Comparison of ENCODE assay signal across 26 cellular contexts in genomic region chr20:53539516-53539915, GRCh38.
"Had no signal": no experiment of that assay in that cellular context is flagged by ENCODE, and none has a peak within 500 bp of the region (broad histone marks: within the 10 kb centered on the region; RNA-seq: fewer than 3 reads in every experiment).

No MANE protein-coding gene starts in this region.

- H3K36me3 ChIP-seq: breast epithelium, gastrocnemius medialis, pancreas, tibial nerve had no signal

- H3K4me1 ChIP-seq: breast epithelium, gastrocnemius medialis, pancreas, psoas muscle, tibial nerve had no signal

- H3K4me3 ChIP-seq: breast epithelium, gastrocnemius medialis, pancreas, psoas muscle, tibial nerve had no signal

- H3K27ac ChIP-seq: breast epithelium, epithelial cell of prostate, gastrocnemius medialis, pancreas, psoas muscle, tibial nerve had no signal

- DNase-seq: activated B cell treated with CpG ODN at 0.5 μM for 24 hours; activated CD4-positive, alpha-beta T cell treated with anti-CD3 and anti-CD28 coated beads, Interleukin-2, amount 50 U/mL, for 1 hour; activated CD8-positive, alpha-beta T cell treated with anti-CD3 and anti-CD28 coated beads for 36 hours; activated naive CD8-positive, alpha-beta T cell treated with anti-CD3 and anti-CD28 coated beads, Interleukin-2, amount 50 U/mL, for 24 hours; activated T-cell treated with anti-CD3 and anti-CD28 coated beads, Interleukin-2, amount 50 U/mL, for 4 hours; amygdala; central memory CD4-positive, alpha-beta T cell; dermis blood vessel endothelial cell; effector CD4-positive, alpha-beta T cell; gastrocnemius medialis; glutamatergic neuron; kidney; left colon; naive B cell; nucleus accumbens; pancreas; psoas muscle; stimulated activated naive CD4-positive, alpha-beta T cell; T-helper 17 cell had no signal

- H3K4me3 Mint-ChIP-seq: activated B cell treated with CpG ODN at 0.5 μM for 24 hours; activated CD8-positive, alpha-beta T cell treated with anti-CD3 and anti-CD28 coated beads for 36 hours; activated naive CD4-positive, alpha-beta T cell treated with anti-CD3 and anti-CD28 coated beads, Interleukin-2, amount 50 U/mL, for 24 hours; activated naive CD8-positive, alpha-beta T cell treated with anti-CD3 and anti-CD28 coated beads, Interleukin-2, amount 50 U/mL, for 24 hours; activated T-cell treated with anti-CD3 and anti-CD28 coated beads, Interleukin-2, amount 50 U/mL, for 4 hours; mesothelial cell of epicardium; naive B cell; neural crest cell; T-helper 17 cell had no signal

- H3K27ac Mint-ChIP-seq: activated B cell treated with CpG ODN at 0.5 μM for 24 hours; activated CD8-positive, alpha-beta T cell treated with anti-CD3 and anti-CD28 coated beads for 36 hours; activated naive CD8-positive, alpha-beta T cell treated with anti-CD3 and anti-CD28 coated beads, Interleukin-2, amount 50 U/mL, for 24 hours; activated T-helper 2 cell treated with anti-CD3 and anti-CD28 coated beads, Interferon-gamma antibody, Interleukin-2, Interleukin-4, amounts not matched to agents 10 μg/mL and 5 μg/mL and 100 μg/mL, durations not matched to agents 14 hours and 24 hours and 36 hours; mesothelial cell of epicardium; naive B cell; T-helper 17 cell had no signal

- H3K9me3 ChIP-seq: breast epithelium, gastrocnemius medialis, pancreas, tibial nerve had no signal

- ATAC-seq: activated CD8-positive, alpha-beta T cell treated with anti-CD3 and anti-CD28 coated beads for 36 hours; activated naive CD8-positive, alpha-beta T cell treated with anti-CD3 and anti-CD28 coated beads, Interleukin-2, amount 50 U/mL, for 24 hours; activated T-cell treated with anti-CD3 and anti-CD28 coated beads, Interleukin-2, amount 50 U/mL, for 4 hours; gastrocnemius medialis; left colon; pancreas; psoas muscle; T-helper 17 cell had no signal

- H3K36me3 Mint-ChIP-seq: activated naive CD4-positive, alpha-beta T cell treated with anti-CD3 and anti-CD28 coated beads, Interleukin-2, amount 50 U/mL, for 24 hours; mesothelial cell of epicardium; naive B cell had no signal

- H3K27me3 ChIP-seq: breast epithelium, gastrocnemius medialis, pancreas, tibial nerve had no signal

- H3K4me1 Mint-ChIP-seq: activated B cell treated with CpG ODN at 0.5 μM for 24 hours; activated naive CD4-positive, alpha-beta T cell treated with anti-CD3 and anti-CD28 coated beads, Interleukin-2, amount 50 U/mL, for 24 hours; activated naive CD8-positive, alpha-beta T cell treated with anti-CD3 and anti-CD28 coated beads, Interleukin-2, amount 50 U/mL, for 24 hours; mesothelial cell of epicardium; naive B cell; neural crest cell; T-helper 17 cell had no signal

- H3K27me3 Mint-ChIP-seq: activated B cell treated with CpG ODN at 0.5 μM for 24 hours; activated CD8-positive, alpha-beta T cell treated with anti-CD3 and anti-CD28 coated beads for 36 hours; activated naive CD4-positive, alpha-beta T cell treated with anti-CD3 and anti-CD28 coated beads, Interleukin-2, amount 50 U/mL, for 24 hours; activated naive CD8-positive, alpha-beta T cell treated with anti-CD3 and anti-CD28 coated beads, Interleukin-2, amount 50 U/mL, for 24 hours; T-helper 17 cell had no signal

- H3K9me3 Mint-ChIP-seq: activated B cell treated with CpG ODN at 0.5 μM for 24 hours; activated CD8-positive, alpha-beta T cell treated with anti-CD3 and anti-CD28 coated beads for 36 hours; activated naive CD4-positive, alpha-beta T cell treated with anti-CD3 and anti-CD28 coated beads, Interleukin-2, amount 50 U/mL, for 24 hours; activated naive CD8-positive, alpha-beta T cell treated with anti-CD3 and anti-CD28 coated beads, Interleukin-2, amount 50 U/mL, for 24 hours; activated T-cell treated with anti-CD3 and anti-CD28 coated beads, Interleukin-2, amount 50 U/mL, for 4 hours; activated T-helper 2 cell treated with anti-CD3 and anti-CD28 coated beads, Interferon-gamma antibody, Interleukin-2, Interleukin-4, amounts not matched to agents 10 μg/mL and 5 μg/mL and 100 μg/mL, durations not matched to agents 14 hours and 24 hours and 36 hours; neural crest cell had no signal
